ENCODE assay signal across 18 cellular contexts in the genomic region with DNA sequence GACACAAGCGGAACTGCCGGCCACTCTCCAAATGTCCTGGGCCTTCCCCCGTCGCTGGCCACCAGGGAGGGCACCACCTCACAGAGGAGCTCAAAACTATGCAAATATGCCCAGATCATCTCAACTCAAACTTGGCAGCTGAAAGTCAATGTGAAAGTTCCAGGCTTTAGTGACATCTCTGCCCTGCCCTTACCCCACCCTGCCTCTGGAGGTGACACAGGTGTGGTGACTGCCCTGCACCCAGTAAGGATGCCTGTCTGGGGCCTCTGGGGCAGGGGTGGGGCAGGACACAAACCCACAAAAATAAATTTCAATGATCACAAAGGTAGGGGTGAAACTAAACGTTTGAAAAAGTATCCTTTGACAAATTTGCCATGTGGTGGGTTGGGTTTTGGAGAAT.
"Had no signal": no experiment of that assay in that cellular context is flagged by ENCODE, and none has a peak within 500 bp of the region (broad histone marks: within the 10 kb centered on the region; RNA-seq: fewer than 3 reads in every experiment).

No MANE protein-coding gene starts in this region.

- FAIRE-seq: colon, endometrium, islet of Langerhans had no signal

- H3K27ac Mint-ChIP-seq: activated naive CD8-positive, alpha-beta T cell treated with anti-CD3 and anti-CD28 coated beads for 36 hours had no signal

- H3K27me3 Mint-ChIP-seq: activated naive CD8-positive, alpha-beta T cell treated with anti-CD3 and anti-CD28 coated beads for 36 hours had no signal

- H3K36me3 ChIP-seq: neural progenitor cell, ovary, sigmoid colon, spleen, transverse colon, vagina had no signal

- ATAC-seq: activated CD4-positive, CD25-positive, alpha-beta regulatory T cell treated with anti-CD3 and anti-CD28 coated beads, Interleukin-2, amount 50 U/mL, for 24 hours; body of pancreas; left lobe of liver had no signal

- DNase-seq: activated CD4-positive, alpha-beta T cell treated with anti-CD3 and anti-CD28 coated beads, Interleukin-2, amount 50 U/mL, for 4 hours; activated gamma-delta T cell treated with Interleukin-2 at 50 U/mL for 16 hours; activated naive CD8-positive, alpha-beta T cell treated with anti-CD3 and anti-CD28 coated beads for 36 hours; activated T-cell treated with anti-CD3 and anti-CD28 coated beads, Interleukin-2, amount 50 U/mL, for 48 hours; amygdala; body of pancreas; caudate nucleus; ovary; sigmoid colon; transverse colon had no signal

- H3K4me3 ChIP-seq: body of pancreas, neural progenitor cell, ovary, sigmoid colon, spleen, transverse colon, vagina had no signal

- H3K36me3 Mint-ChIP-seq: activated naive CD8-positive, alpha-beta T cell treated with anti-CD3 and anti-CD28 coated beads for 36 hours; neural progenitor cell had no signal

- H2AFZ ChIP-seq: neural progenitor cell had no signal

- H3K4me2 ChIP-seq: neural progenitor cell had no signal

- H3K4me1 ChIP-seq: neural progenitor cell, sigmoid colon, spleen, transverse colon, vagina had no signal

- H3K27ac ChIP-seq: body of pancreas, neural progenitor cell, ovary, sigmoid colon, spleen, transverse colon, vagina had no signal

- H3K9me3 ChIP-seq: body of pancreas, ovary, sigmoid colon, spleen, transverse colon, vagina had no signal

- H3K27me3 ChIP-seq: body of pancreas, neural progenitor cell, ovary, transverse colon, vagina had no signal

- H3K4me3 Mint-ChIP-seq: activated naive CD8-positive, alpha-beta T cell treated with anti-CD3 and anti-CD28 coated beads for 36 hours; neural progenitor cell had no signal

- H3K9me3 Mint-ChIP-seq: activated naive CD8-positive, alpha-beta T cell treated with anti-CD3 and anti-CD28 coated beads for 36 hours; neural progenitor cell had no signal

- H3K9ac ChIP-seq: neural progenitor cell had no signal
